Comparison of ENCODE assay signal across 9 cellular contexts in genomic region chr18:26468931-26469340, GRCh38.
DNase-seq lines count a peak whose midpoint lies in the region; ATAC-seq, FAIRE-seq and TF ChIP-seq lines count a peak whose summit lies in the region.
"Had no signal": no experiment of that assay in that cellular context is flagged by ENCODE, and none has a peak within 500 bp of the region (broad histone marks: within the 10 kb centered on the region; RNA-seq: fewer than 3 reads in every experiment).

No MANE protein-coding gene starts in this region.

- H3K9me3 Mint-ChIP-seq in nephron = no peaks in the 10 kb centered on the region
- peaks cover 0 to 2% (median 0%) of the 10 kb centered on the region in 11 donors for H3K9me3 Mint-ChIP-seq in naive thymus-derived CD4-positive, alpha-beta T cell
- H3K9me3 Mint-ChIP-seq: activated T-cell treated with anti-CD3 and anti-CD28 coated beads, Interleukin-2, amount 50 U/mL, for 72 hours had no signal

- TF ChIP-seq RAD21 in GM12878 (IDR thresholded peaks at IDR 0.05; ENCODE audit: insufficient read depth, low read depth, low read length) = peak; percentile 12; the same call in 1 of the 2 replicates

- SMC1A ChIA-PET in GM12878 (lab: Charles Lee; ENCODE audit: uncharacterized antibody, unreplicated experiment) = interaction anchor here (0.8 to 0.9 kb wide), 3 partner anchors 8 to 88 kb away, joined by 4 read pairs; no protein-coding TSS in a partner anchor

- 56% methylated on average over 4 of the region's 4 CpGs for WGBS in GM12878 (ENCODE audit: insufficient coverage, insufficient replicate concordance, low lambda C conversion rate, missing lambda C conversion rate)

- H3K27me3 ChIP-seq in GM12878 (replicated peaks in 1 of 2; ENCODE audit: control insufficient read depth in 2 of 2, insufficient read depth in 2 of 2, low read length in 1 of 2) = no peaks in the 10 kb centered on the region
- H3K27me3 ChIP-seq in naive thymus-derived CD4-positive, alpha-beta T cell (ENCODE audit: control insufficient read depth in 2 of 2, insufficient read depth in 2 of 2, low read length in 2 of 2) = no peaks in the 10 kb centered on the region

- no peak overlapping the region for H2AFZ ChIP-seq in GM12878 (ENCODE audit: control insufficient read depth, low read depth, low read length)

- no peak overlapping the region for H3K4me3 Mint-ChIP-seq in nephron
- no peak overlapping the region for H3K4me3 Mint-ChIP-seq in naive thymus-derived CD4-positive, alpha-beta T cell
- H3K4me3 Mint-ChIP-seq: activated T-cell treated with anti-CD3 and anti-CD28 coated beads, Interleukin-2, amount 50 U/mL, for 72 hours had no signal

- no peak for TF ChIP-seq EP300 in GM12878 (IDR thresholded peaks at IDR 0.05; ENCODE audit: borderline replicate concordance in 1 of 2, control insufficient read depth in 1 of 2, low read depth in 2 of 2, low read length in 2 of 2)

- H3K9ac ChIP-seq in GM12878 (ENCODE audit: control insufficient read depth, insufficient read depth, low read length) = no peak overlapping the region

- no peak for FAIRE-seq in GM12878 (lab: Jason Lieb, UNC)

- TF ChIP-seq CTCF in GM12878 (IDR thresholded peaks at IDR 0.05 in 2 of 3, conservative IDR thresholded peaks at IDR 0.05 in 1 of 3; ENCODE audit: control insufficient read depth in 2 of 3, extremely low read depth in 1 of 3, insufficient read depth in 1 of 3, low read depth in 3 of 3, low read length in 3 of 3) (peak; percentile 25 to 83 (median 80)), nephron (IDR thresholded peaks at IDR 0.05; ENCODE audit: unreplicated experiment in 3 of 3) (peak; percentile 58 to 77 (median 59))

- H3K36me3 Mint-ChIP-seq in nephron (ENCODE audit: low read depth) = peaks cover 61% of the 10 kb centered on the region
- peaks cover 0 to 8% (median 0%) of the 10 kb centered on the region in 5 donors for H3K36me3 Mint-ChIP-seq in naive thymus-derived CD4-positive, alpha-beta T cell

- H3K27me3 Mint-ChIP-seq in nephron (ENCODE audit: low read depth) = no peaks in the 10 kb centered on the region
- no peaks in the 10 kb centered on the region for H3K27me3 Mint-ChIP-seq in naive thymus-derived CD4-positive, alpha-beta T cell

- BruUV-seq in GM12878 (replicated peaks; lab: Mats Ljungman, UMichigan) = no TSS peak

- POLR2A ChIA-PET in GM12878 (lab: Charles Lee) = interaction anchor here (0.5 to 0.8 kb wide), 2 partner anchors 8 to 526 kb away, joined by 3 to 4 read pairs; no protein-coding TSS in a partner anchor
- POLR2A ChIA-PET in naive thymus-derived CD4-positive, alpha-beta T cell (lab: Charles Lee) = no interaction called here

- H3K36me3 ChIP-seq in GM12878 (ENCODE audit: control insufficient read depth in 2 of 2, insufficient read depth in 2 of 2, low read length in 1 of 2) = no peaks in the 10 kb centered on the region
- H3K36me3 ChIP-seq in naive thymus-derived CD4-positive, alpha-beta T cell (ENCODE audit: control insufficient read depth in 2 of 3, insufficient read depth in 3 of 3, low read length in 3 of 3) = no peaks in the 10 kb centered on the region

- H3K9me3 ChIP-seq in GM12878 (replicated peaks; ENCODE audit: control insufficient read depth, insufficient read depth, low read length) = no peaks in the 10 kb centered on the region
- no peaks in the 10 kb centered on the region for H3K9me3 ChIP-seq in naive thymus-derived CD4-positive, alpha-beta T cell (ENCODE audit: control insufficient read depth in 2 of 3, low read length in 3 of 3)

- H3K4me1 ChIP-seq in GM12878 (ENCODE audit: control insufficient read depth, insufficient read depth, low read length) = peaks cover 18% of the 10 kb centered on the region
- no peaks in the 10 kb centered on the region for H3K4me1 ChIP-seq in naive thymus-derived CD4-positive, alpha-beta T cell (ENCODE audit: control insufficient read depth in 2 of 2, insufficient read depth in 2 of 2, low read length in 2 of 2)

- RAD21 ChIA-PET in GM12878 (lab: Charles Lee; ENCODE audit: unreplicated experiment) = interaction anchor here (0.8 to 1.2 kb wide), 3 partner anchors 19 to 79 kb away, joined by 3 read pairs; partner anchors contain the start of gene KCTD1

- H3K27ac Mint-ChIP-seq in nephron = peak overlapping the region in 1 of 3 experiments; percentile 86
- no peak overlapping the region for H3K27ac Mint-ChIP-seq in naive thymus-derived CD4-positive, alpha-beta T cell
- H3K27ac Mint-ChIP-seq: activated T-cell treated with anti-CD3 and anti-CD28 coated beads, Interleukin-2, amount 50 U/mL, for 72 hours had no signal

- no peak for TF ChIP-seq POLR2A in GM12878 (IDR thresholded peaks at IDR 0.05; ENCODE audit: low read depth, low read length)

- no peak overlapping the region for H3K4me3 ChIP-seq in GM12878
- no peak overlapping the region for H3K4me3 ChIP-seq in naive thymus-derived CD4-positive, alpha-beta T cell (ENCODE audit: low read length)

- CTCF ChIA-PET in GM12878 (lab: Yijun Ruan, JAX) = interaction anchor here (0.6 to 1.3 kb wide), 8 partner anchors 8 to 85 kb away, joined by 3 to 6 read pairs (median 4); no protein-coding TSS in a partner anchor
- CTCF ChIA-PET in naive thymus-derived CD4-positive, alpha-beta T cell (lab: Charles Lee) = no interaction called here

- no peaks in the 10 kb centered on the region for H4K20me1 ChIP-seq in GM12878 (ENCODE audit: control insufficient read depth, insufficient read depth)

- no peak overlapping the region for H3K4me2 ChIP-seq in GM12878 (ENCODE audit: control insufficient read depth, insufficient read depth)

- in situ Hi-C loops in GM12878 (cut with MboI) = loop anchor here (5.0 kb wide), 1 partner anchor 52 kb away; no protein-coding TSS in a partner anchor

- ATAC-seq in HG02571 (IDR thresholded peaks at IDR 0.05; ENCODE audit: unreplicated experiment) (peak; percentile 41), GM12878 (peak; percentile 90)
- no peak for ATAC-seq in naive thymus-derived CD4-positive, alpha-beta T cell
- ATAC-seq: activated T-cell treated with anti-CD3 and anti-CD28 coated beads, Interleukin-2, amount 50 U/mL, for 72 hours had no signal

- peak overlapping the region; percentile 67; the same call in 1 of the 2 replicates for H3K27ac ChIP-seq in GM12878 (ENCODE audit: control insufficient read depth, insufficient read depth)
- no peak overlapping the region for H3K27ac ChIP-seq in naive thymus-derived CD4-positive, alpha-beta T cell (ENCODE audit: low read depth, low read length)

- peaks cover 16% of the 10 kb centered on the region for H3K4me1 Mint-ChIP-seq in nephron
- H3K4me1 Mint-ChIP-seq in naive thymus-derived CD4-positive, alpha-beta T cell = no peaks in the 10 kb centered on the region

- intact Hi-C loops in GM12878 (cut with micrococcal nuclease; ENCODE audit: unreplicated experiment) = no loop called here
- intact Hi-C loops in naive thymus-derived CD4-positive, alpha-beta T cell (cut with micrococcal nuclease) = no loop called here

- DNase-seq in NCI-H2227 (lab: John Stamatoyannopoulos, UW; ENCODE audit: unreplicated experiment) (peak; percentile 41), NCI-H2227 treated with DMSO at 0.1 percent for 48 hours (lab: John Stamatoyannopoulos, UW) (no peak), NCI-H1436 treated with DMSO at 0.1 percent for 48 hours (lab: John Stamatoyannopoulos, UW) (peak; percentile 42), GM12878 (ENCODE audit: low read depth, low spot score) (no peak), AML-193 (lab: John Stamatoyannopoulos, UW) (no peak)
- no peak for DNase-seq in naive thymus-derived CD4-positive, alpha-beta T cell

- no peaks in the 10 kb centered on the region for H3K79me2 ChIP-seq in GM12878 (ENCODE audit: control insufficient read depth, insufficient read depth, low read length)

TF ChIP-seq in GM12878, 131 proteins besides CTCF, POLR2A, EP300 and RAD21 (continues in another document):
- TF ChIP-seq SMARCA5 (IDR thresholded peaks at IDR 0.05) (no peak), SMAD1 (IDR thresholded peaks at IDR 0.05; ENCODE audit: low read depth, partially characterized antibody) (no peak), SPI1 (IDR thresholded peaks at IDR 0.05; ENCODE audit: borderline replicate concordance, insufficient read depth, low read depth, low read length) (no peak), CHD4 (IDR thresholded peaks at IDR 0.05) (no peak), SRF (IDR thresholded peaks at IDR 0.05; ENCODE audit: low read depth in 2 of 2, low read length in 2 of 2) (no peak), ESRRA (IDR thresholded peaks at IDR 0.05; ENCODE audit: low read length) (no peak), MAX (IDR thresholded peaks at IDR 0.05; ENCODE audit: low read depth, low read length) (no peak), KDM1A (IDR thresholded peaks at IDR 0.05; ENCODE audit: borderline replicate concordance) (no peak)
- TF ChIP-seq, protein P1, sequence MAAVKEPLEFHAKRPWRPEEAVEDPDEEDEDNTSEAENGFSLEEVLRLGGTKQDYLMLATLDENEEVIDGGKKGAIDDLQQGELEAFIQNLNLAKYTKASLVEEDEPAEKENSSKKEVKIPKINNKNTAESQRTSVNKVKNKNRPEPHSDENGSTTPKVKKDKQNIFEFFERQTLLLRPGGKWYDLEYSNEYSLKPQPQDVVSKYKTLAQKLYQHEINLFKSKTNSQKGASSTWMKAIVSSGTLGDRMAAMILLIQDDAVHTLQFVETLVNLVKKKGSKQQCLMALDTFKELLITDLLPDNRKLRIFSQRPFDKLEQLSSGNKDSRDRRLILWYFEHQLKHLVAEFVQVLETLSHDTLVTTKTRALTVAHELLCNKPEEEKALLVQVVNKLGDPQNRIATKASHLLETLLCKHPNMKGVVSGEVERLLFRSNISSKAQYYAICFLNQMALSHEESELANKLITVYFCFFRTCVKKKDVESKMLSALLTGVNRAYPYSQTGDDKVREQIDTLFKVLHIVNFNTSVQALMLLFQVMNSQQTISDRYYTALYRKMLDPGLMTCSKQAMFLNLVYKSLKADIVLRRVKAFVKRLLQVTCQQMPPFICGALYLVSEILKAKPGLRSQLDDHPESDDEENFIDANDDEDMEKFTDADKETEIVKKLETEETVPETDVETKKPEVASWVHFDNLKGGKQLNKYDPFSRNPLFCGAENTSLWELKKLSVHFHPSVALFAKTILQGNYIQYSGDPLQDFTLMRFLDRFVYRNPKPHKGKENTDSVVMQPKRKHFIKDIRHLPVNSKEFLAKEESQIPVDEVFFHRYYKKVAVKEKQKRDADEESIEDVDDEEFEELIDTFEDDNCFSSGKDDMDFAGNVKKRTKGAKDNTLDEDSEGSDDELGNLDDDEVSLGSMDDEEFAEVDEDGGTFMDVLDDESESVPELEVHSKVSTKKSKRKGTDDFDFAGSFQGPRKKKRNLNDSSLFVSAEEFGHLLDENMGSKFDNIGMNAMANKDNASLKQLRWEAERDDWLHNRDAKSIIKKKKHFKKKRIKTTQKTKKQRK (IDR thresholded peaks at IDR 0.05; ENCODE audit: low read depth, low read length) = no peak

Comparison
In these comparisons a context has a peak if more than half of its experiments do, and no peak if none do; other contexts are left out.
1. DNase-seq: peak in NCI-H2227 (single experiment) and NCI-H1436 treated with DMSO at 0.1 percent for 48 hours (single experiment); none in NCI-H2227 treated with DMSO at 0.1 percent for 48 hours (single experiment), GM12878 (single experiment), naive thymus-derived CD4-positive, alpha-beta T cell (0 of 9) and AML-193 (0 of 2).